Comparison of ENCODE assay signal across 8 cellular contexts in genomic region chrX:78104447-78105176, GRCh38. TPM values are rescaled to one million over a fixed set of nuclear protein-coding genes. Genes with fewer than 3 reads are reported as not detected.
DNase-seq lines count a peak whose midpoint lies in the region; ATAC-seq and TF ChIP-seq lines count a peak whose summit lies in the region.

No MANE protein-coding gene starts in this region.

- H3K36me3 ChIP-seq in Panc1 (ENCODE audit: control insufficient read depth, insufficient read depth, low read length) (peaks cover 7% of the 10 kb centered on the region), prostate gland (no peaks in the 10 kb centered on the region)

- H3K4me3 ChIP-seq in Panc1 (ENCODE audit: low read depth in 2 of 2, low read length in 2 of 2) (peak overlapping the region; percentile 98 to 99), prostate gland (peak overlapping the region; percentile 56 to 57)

- in situ Hi-C loops in Panc1 (cut with HindIII; ENCODE audit: low pct_unique_long_range_greater_than_20kb, low sequenced_read_pairs): no loop called here

- DNase-seq in NCI-H2081 (lab: John Stamatoyannopoulos, UW): peak; percentile 36 to 63
- no peak for DNase-seq in NCI-H2081 treated with DMSO at 0.1 percent for 48 hours (lab: John Stamatoyannopoulos, UW)
- DNase-seq in Panc1 (ENCODE audit: low read depth, low spot score): no peak
- peak; percentile 48 for DNase-seq in left cardiac atrium
- peak; percentile 32 for DNase-seq in prostate gland (ENCODE audit: low spot score)
- no peak for DNase-seq in retina

- POLR2A ChIA-PET in Panc1 (lab: Charles Lee): no interaction called here

- no peak for TF ChIP-seq CTCF in Panc1 (IDR thresholded peaks at IDR 0.05)
- no peak for TF ChIP-seq CTCF in prostate gland (IDR thresholded peaks at IDR 0.05)

- WGBS in prostate gland: 0% methylated on average over 20 of the region's 27 CpGs

- intact Hi-C loops in Panc1 (cut with micrococcal nuclease; ENCODE audit: unreplicated experiment) (no loop called here), left cardiac atrium (cut with DNase I) (no loop called here), prostate gland (cut with DNase I) (loop anchor here (10.0 kb wide), 1 partner anchor 200 kb away; no protein-coding TSS in a partner anchor)

- CTCF ChIA-PET in Panc1 (lab: Charles Lee): no interaction called here

- H3K27ac ChIP-seq in Panc1 (ENCODE audit: low read length) (peak overlapping the region; percentile 96), angular gyrus (ENCODE audit: low read depth, low read length) (peak overlapping the region; percentile 96), prostate gland (peak overlapping the region; percentile 85 to 88)

- H3K9me3 ChIP-seq in Panc1 (ENCODE audit: control insufficient read depth, insufficient read depth, low read depth, low read length) (no peaks in the 10 kb centered on the region), prostate gland (no peaks in the 10 kb centered on the region)

- H3K27me3 ChIP-seq in Panc1 (ENCODE audit: control insufficient read depth, insufficient read depth, low read length) (no peaks in the 10 kb centered on the region), prostate gland (replicated peaks; ENCODE audit: insufficient read depth) (no peaks in the 10 kb centered on the region)

- BruUV-seq in Panc1 (replicated peaks; lab: Mats Ljungman, UMichigan): no TSS peak

- peak; percentile 36 for TF ChIP-seq POLR2A in prostate gland (IDR thresholded peaks at IDR 0.05)

- ATAC-seq in HG03565 (IDR thresholded peaks at IDR 0.05; ENCODE audit: unreplicated experiment): peak; percentile 25
- ATAC-seq in Panc1: no peak
- ATAC-seq in left cardiac atrium: peak; percentile 55 to 68

- H3K4me1 ChIP-seq in Panc1 (ENCODE audit: control insufficient read depth, insufficient read depth, low read length): peaks cover 35% of the 10 kb centered on the region
- no peaks in the 10 kb centered on the region for H3K4me1 ChIP-seq in prostate gland (replicated peaks)

RNA-seq across cellular contexts. Expression of gene PGK1, which starts 0.6 kb away (rescaled TPM):
- total RNA-seq in Panc1 (2021; ENCODE audit: unreplicated experiment) (541 TPM), left cardiac atrium (100 to 1,000 TPM; 346 to 453 TPM), prostate gland (100 to 1,000 TPM; 120 to 146 TPM)
- polyA plus RNA-seq in Panc1 (2012; ENCODE audit: insufficient read length): 570 TPM

RNA-seq across cellular contexts. Expression of gene TAF9B, which starts 34.8 kb away (rescaled TPM):
- total RNA-seq in Panc1 (2021; ENCODE audit: unreplicated experiment): 33.6 TPM
- 15.9 TPM for polyA plus RNA-seq in Panc1 (2012; ENCODE audit: insufficient read length)
- total RNA-seq in left cardiac atrium: 10 to 100 TPM; 20.3 to 20.8 TPM
- 10 to 100 TPM; 27.0 to 37.4 TPM for total RNA-seq in prostate gland

Comparison
In these comparisons a context has a peak if more than half of its experiments do, and no peak if none do; other contexts are left out.
1. DNase-seq: peak in NCI-H2081 (2 of 2), left cardiac atrium (single experiment) and prostate gland (single experiment); none in NCI-H2081 treated with DMSO at 0.1 percent for 48 hours (single experiment), Panc1 (single experiment) and retina (single experiment).
2. Peak in every context shown above with its lines, with median percentiles within 50 percentile points of each other: H3K27ac ChIP-seq.